In genomic region chr5:172049226-172049796, GRCh38 we compare ENCODE assay signal across 1 cellular context.
TF ChIP-seq lines count a peak whose summit lies in the region.

No MANE protein-coding gene starts in this region.

TF ChIP-seq in IMR-90, 13 proteins besides CTCF, POLR2A, EP300 and RAD21:
- TF ChIP-seq BHLHE40 (IDR thresholded peaks at IDR 0.05; ENCODE audit: low read depth, low read length) (no peak), SMC3 (IDR thresholded peaks at IDR 0.05; ENCODE audit: low read depth, low read length) (no peak), RCOR1 (IDR thresholded peaks at IDR 0.05; ENCODE audit: insufficient replicate concordance, low read length) (no peak), MAZ (IDR thresholded peaks at IDR 0.05; ENCODE audit: borderline replicate concordance, low read depth, low read length) (no peak), CHD1 (IDR thresholded peaks at IDR 0.05; ENCODE audit: low read depth, low read length) (no peak), USF2 (IDR thresholded peaks at IDR 0.05; ENCODE audit: low read depth, low read length) (no peak), MXI1 (IDR thresholded peaks at IDR 0.05; ENCODE audit: borderline replicate concordance, low read depth, low read length) (no peak), NFE2L2 (IDR thresholded peaks at IDR 0.05; ENCODE audit: low read depth, low read length) (no peak), ELK1 (IDR thresholded peaks at IDR 0.05; ENCODE audit: borderline replicate concordance, low read depth, low read length) (no peak), RFX5 (IDR thresholded peaks at IDR 0.05; ENCODE audit: low read depth, low read length) (no peak), FOS (IDR thresholded peaks at IDR 0.05; ENCODE audit: low read depth, low read length) (no peak), CEBPB (IDR thresholded peaks at IDR 0.05; ENCODE audit: low read depth, low read length) (no peak), MAFK (IDR thresholded peaks at IDR 0.05; ENCODE audit: low read depth, low read length) (no peak)
